In the genomic region with DNA sequence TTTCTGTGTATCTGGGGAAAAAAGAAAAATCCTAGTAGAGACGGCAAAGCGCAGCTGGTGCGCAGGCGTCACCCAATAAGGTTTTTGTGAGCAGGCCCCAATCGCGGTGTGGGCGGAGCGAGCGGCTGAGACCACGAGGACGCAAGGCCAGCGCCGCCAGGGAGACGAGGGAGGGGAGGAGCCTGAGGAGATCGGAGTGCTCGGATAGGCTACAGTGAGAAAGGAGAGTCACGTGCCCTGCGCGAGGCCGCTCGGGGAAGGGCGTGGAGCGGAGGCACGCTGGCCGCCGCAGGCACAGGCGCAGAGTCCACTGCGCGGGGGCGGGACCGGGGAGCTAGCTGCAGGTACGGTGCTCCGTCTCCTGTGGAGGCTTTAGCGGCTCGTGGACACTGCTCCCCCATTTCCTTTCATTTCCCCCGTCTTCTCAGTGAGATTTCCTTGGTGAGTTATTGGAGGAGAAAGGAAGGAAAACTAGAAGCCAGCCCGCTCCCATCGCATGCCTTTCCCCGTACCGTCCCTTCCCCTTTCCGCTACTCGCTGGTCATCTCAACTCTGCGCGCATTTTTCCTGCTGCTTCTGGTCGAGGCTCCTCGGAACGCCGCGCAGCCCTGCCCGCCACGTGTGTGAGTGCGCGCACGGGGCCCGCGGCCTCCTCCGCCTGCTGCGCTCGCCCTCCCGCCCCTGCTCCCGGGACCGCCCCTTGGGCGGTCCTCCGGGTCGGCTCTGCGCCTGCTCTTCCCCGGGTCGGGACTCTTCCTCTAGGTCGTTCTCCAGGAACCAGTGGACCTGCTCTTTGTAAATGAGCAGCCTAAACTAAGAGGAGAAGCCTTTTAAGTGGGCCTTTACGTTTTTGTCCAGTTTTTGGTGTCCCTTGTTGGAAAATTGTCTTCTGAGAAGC, we compare ENCODE assay signal across 8 cellular contexts. TPM values are rescaled to one million over a fixed set of nuclear protein-coding genes. Genes with fewer than 3 reads are reported as not detected.
DNase-seq lines count a peak whose midpoint lies in the region; ATAC-seq and TF ChIP-seq lines count a peak whose summit lies in the region.

TSS of gene THNSL1 (plus strand) at position 264 of the 898 bp plus-strand sequence. CDS start 6,612 bp downstream, outside the sequence.

- H3K27me3 Mint-ChIP-seq in HFFc6 (ENCODE audit: insufficient read depth): no peaks in the 10 kb centered on the region

- peak within 1 kb of the TSS; percentile 91 for H3K4me3 Mint-ChIP-seq in HFFc6

- DNase-seq in GM04504 (ENCODE audit: low read depth): peak; percentile 97
- DNase-seq in HFFc6: peak; percentile 99
- peak; percentile 98 for DNase-seq in NCI-H1048 (lab: John Stamatoyannopoulos, UW)
- DNase-seq in SK-N-MC (ENCODE audit: low read depth, low spot score): peak; percentile 80
- peak; percentile 93 to 97 for DNase-seq in activated naive CD4-positive, alpha-beta T cell treated with anti-CD3 and anti-CD28 coated beads, Interleukin-2, amount 50 U/mL, for 72 hours (ENCODE audit: low spot score in 2 of 2)
- DNase-seq in glomerular endothelial cell (ENCODE audit: extremely low read depth, low read depth, low spot score): peak; percentile 89
- DNase-seq in occipital lobe (lab: John Stamatoyannopoulos, UW): peak; percentile 99

- peak within 1 kb of the TSS; percentile 77 for H3K9ac ChIP-seq in SK-N-MC (ENCODE audit: insufficient read length)

- H3K4me1 Mint-ChIP-seq in HFFc6 (ENCODE audit: low read depth): peaks cover 32% of the 10 kb centered on the region

- H3K27ac Mint-ChIP-seq in HFFc6: peak within 1 kb of the TSS; percentile 92
- peak within 1 kb of the TSS; percentile 92 to 98 for H3K27ac Mint-ChIP-seq in activated naive CD4-positive, alpha-beta T cell treated with anti-CD3 and anti-CD28 coated beads, Interleukin-2, amount 50 U/mL, for 72 hours

- ATAC-seq in activated naive CD4-positive, alpha-beta T cell treated with anti-CD3 and anti-CD28 coated beads, Interleukin-2, amount 50 U/mL, for 72 hours: peak; percentile 97 to 98

- H3K27ac ChIP-seq in SK-N-MC (peak within 1 kb of the TSS; percentile 89), temporal lobe (ENCODE audit: low read depth, low read length) (peak within 1 kb of the TSS; percentile 77)

- TF ChIP-seq CTCF in HFFc6 (IDR thresholded peaks at IDR 0.05): no peak

- no peaks in the 10 kb centered on the region; the same call in 1 of the 2 replicates for H3K36me3 Mint-ChIP-seq in HFFc6 (ENCODE audit: low read depth)
- peaks cover 10 to 21% of the 10 kb centered on the region in 2 donors for H3K36me3 Mint-ChIP-seq in activated naive CD4-positive, alpha-beta T cell treated with anti-CD3 and anti-CD28 coated beads, Interleukin-2, amount 50 U/mL, for 72 hours

- no peaks in the 10 kb centered on the region for H3K9me3 ChIP-seq in SK-N-MC (ENCODE audit: low read depth, low read length)

- H3K36me3 ChIP-seq in SK-N-MC (ENCODE audit: insufficient read depth, low read length): no peaks in the 10 kb centered on the region

- H3K9me3 Mint-ChIP-seq in HFFc6: no peaks in the 10 kb centered on the region
- peaks cover 0 to 14% of the 10 kb centered on the region in 2 donors for H3K9me3 Mint-ChIP-seq in activated naive CD4-positive, alpha-beta T cell treated with anti-CD3 and anti-CD28 coated beads, Interleukin-2, amount 50 U/mL, for 72 hours

- H3K4me3 ChIP-seq in SK-N-MC: peak within 1 kb of the TSS; percentile 82

RNA-seq across cellular contexts. Expression of gene THNSL1, which starts in this region (rescaled TPM):
- 1 to 10 TPM; 2.8 to 4.4 (median 3.6) TPM for total RNA-seq in HFFc6 (2021; fragmentation: NEBNext Ultra II Directional; extraction: Animal tissue kit (Norgen Biotek cat#: 25700))
- 1 to 10 TPM; 3.7 to 6.7 TPM for total RNA-seq in activated naive CD4-positive, alpha-beta T cell treated with anti-CD3 and anti-CD28 coated beads, Interleukin-2, amount 50 U/mL, for 72 hours
- 1.1 and 1.8 TPM in 2 replicates for total RNA-seq in glomerular endothelial cell
- 17.9 TPM for total RNA-seq in occipital lobe
- 12.3 TPM for total RNA-seq in temporal lobe

Comparison
In these comparisons a context has a peak if more than half of its experiments do, and no peak if none do; other contexts are left out.
1. Peak in every context shown above with its lines: DNase-seq, ATAC-seq, H3K4me3 ChIP-seq and H3K27ac ChIP-seq.